Comparison of ENCODE assay signal across 36 cellular contexts in the genomic region with DNA sequence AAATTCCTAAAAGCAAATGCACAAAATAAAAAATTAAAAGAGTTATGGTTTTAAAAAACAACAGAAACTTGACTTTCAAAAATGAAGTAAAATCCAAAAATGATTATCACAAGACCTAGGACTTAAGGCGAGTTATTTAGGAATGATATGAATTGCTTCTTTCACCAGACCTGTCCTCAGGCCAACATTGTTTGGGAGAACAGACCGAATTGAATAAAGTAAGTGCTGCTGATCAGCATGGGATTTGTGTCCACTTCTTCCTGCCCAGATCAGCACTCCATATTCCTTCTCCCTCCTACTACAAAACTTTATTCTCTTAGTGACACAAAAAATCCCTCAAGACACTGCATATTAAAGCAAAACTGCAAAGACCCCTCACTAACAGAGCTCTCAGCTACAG.
"Had no signal": no experiment of that assay in that cellular context is flagged by ENCODE, and none has a peak within 500 bp of the region (broad histone marks: within the 10 kb centered on the region; RNA-seq: fewer than 3 reads in every experiment).

No MANE protein-coding gene starts in this region.

- H3K9me3 ChIP-seq: adrenal gland, body of pancreas, esophagus squamous epithelium had no signal

- H3K4me1 Mint-ChIP-seq: activated naive CD8-positive, alpha-beta T cell treated with anti-CD3 and anti-CD28 coated beads for 36 hours; activated naive CD8-positive, alpha-beta T cell treated with anti-CD3 and anti-CD28 coated beads, Interleukin-2, amount 50 U/mL, for 24 hours had no signal

- H3K4me3 Mint-ChIP-seq: activated B cell treated with CpG ODN at 0.5 μM for 24 hours; activated CD8-positive, alpha-beta memory T cell treated with anti-CD3 and anti-CD28 coated beads, Interleukin-2, amount 10 ng/mL, durations not matched to agents 7 days and 5 days; activated CD8-positive, alpha-beta T cell treated with anti-CD3 and anti-CD28 coated beads, Interleukin-2, amount 10 ng/mL, durations not matched to agents 7 days and 5 days; activated naive CD4-positive, alpha-beta T cell treated with anti-CD3 and anti-CD28 coated beads for 36 hours; activated naive CD4-positive, alpha-beta T cell treated with anti-CD3 and anti-CD28 coated beads, Interleukin-2, amount 50 U/mL, for 24 hours; activated naive CD8-positive, alpha-beta T cell treated with anti-CD3 and anti-CD28 coated beads for 36 hours; activated naive CD8-positive, alpha-beta T cell treated with anti-CD3 and anti-CD28 coated beads, Interleukin-2, amount 50 U/mL, for 24 hours; activated T-helper 1 cell treated with anti-CD3 and anti-CD28 coated beads, Interleukin-12 subunit alpha, Interleukin-12 subunit beta, Interleukin-2, Interleukin-4 antibody, amounts not matched to agents 30 ng/mL and 10 ng/mL and 1 ng/mL, durations not matched to agents 14 hours and 24 hours and 36 hours; effector memory CD8-positive, alpha-beta T cell; T-helper 17 cell; T-helper 2 cell treated with Interferon-gamma antibody and Interleukin-4, amounts not matched to agents 5 μg/mL and 100 μg/mL, for 36 hours had no signal

- H3K27me3 Mint-ChIP-seq: activated B cell treated with CpG ODN at 0.5 μM for 24 hours; activated CD8-positive, alpha-beta memory T cell treated with anti-CD3 and anti-CD28 coated beads, Interleukin-2, amount 10 ng/mL, durations not matched to agents 7 days and 5 days; activated naive CD4-positive, alpha-beta T cell treated with anti-CD3 and anti-CD28 coated beads, Interleukin-2, amount 50 U/mL, for 24 hours; activated naive CD8-positive, alpha-beta T cell treated with anti-CD3 and anti-CD28 coated beads for 36 hours; activated naive CD8-positive, alpha-beta T cell treated with anti-CD3 and anti-CD28 coated beads, Interleukin-2, amount 50 U/mL, for 24 hours; effector memory CD8-positive, alpha-beta T cell; T-helper 17 cell had no signal

- H3K27me3 ChIP-seq: adrenal gland, body of pancreas, esophagus squamous epithelium had no signal

- H3K27ac Mint-ChIP-seq: activated B cell treated with CpG ODN at 0.5 μM for 24 hours; activated CD8-positive, alpha-beta memory T cell treated with anti-CD3 and anti-CD28 coated beads, Interleukin-2, amount 10 ng/mL, durations not matched to agents 7 days and 5 days; activated CD8-positive, alpha-beta T cell treated with anti-CD3 and anti-CD28 coated beads, Interleukin-2, amount 10 ng/mL, durations not matched to agents 7 days and 5 days; activated naive CD4-positive, alpha-beta T cell treated with anti-CD3 and anti-CD28 coated beads for 36 hours; activated naive CD4-positive, alpha-beta T cell treated with anti-CD3 and anti-CD28 coated beads, Interleukin-2, amount 50 U/mL, for 24 hours; activated naive CD8-positive, alpha-beta T cell treated with anti-CD3 and anti-CD28 coated beads for 36 hours; activated naive CD8-positive, alpha-beta T cell treated with anti-CD3 and anti-CD28 coated beads, Interleukin-2, amount 50 U/mL, for 24 hours; activated T-helper 1 cell treated with anti-CD3 and anti-CD28 coated beads, Interleukin-12 subunit alpha, Interleukin-12 subunit beta, Interleukin-2, Interleukin-4 antibody, amounts not matched to agents 30 ng/mL and 10 ng/mL and 1 ng/mL, durations not matched to agents 14 hours and 24 hours and 36 hours; activated T-helper 2 cell treated with anti-CD3 and anti-CD28 coated beads, Interferon-gamma antibody, Interleukin-2, Interleukin-4, amounts not matched to agents 10 μg/mL and 5 μg/mL and 100 μg/mL, durations not matched to agents 14 hours and 24 hours and 36 hours; effector memory CD8-positive, alpha-beta T cell; T-helper 17 cell; T-helper 2 cell treated with Interferon-gamma antibody and Interleukin-4, amounts not matched to agents 5 μg/mL and 100 μg/mL, for 36 hours had no signal

- H3K4me1 ChIP-seq: esophagus squamous epithelium had no signal

- DNase-seq: activated B cell treated with CpG ODN at 0.5 μM for 24 hours; activated CD4-positive, alpha-beta T cell treated with anti-CD3 and anti-CD28 coated beads for 48 hours; activated CD4-positive, alpha-beta T cell treated with anti-CD3 and anti-CD28 coated beads, Interleukin-2, amount 50 U/mL, for 1 hour; activated CD4-positive, alpha-beta T cell treated with anti-CD3 and anti-CD28 coated beads, Interleukin-2, amount 50 U/mL, for 48 hours; activated CD8-positive, alpha-beta memory T cell treated with anti-CD3 and anti-CD28 coated beads, Interleukin-2, amount 10 ng/mL, durations not matched to agents 7 days and 5 days; activated CD8-positive, alpha-beta memory T cell treated with anti-CD3 and anti-CD28 coated beads, Interleukin-2, amount 50 U/mL, for 4 hours; activated CD8-positive, alpha-beta T cell treated with anti-CD3 and anti-CD28 coated beads, Interleukin-2, amount 10 ng/mL, durations not matched to agents 7 days and 5 days; activated effector memory CD4-positive, alpha-beta T cell treated with anti-CD3 and anti-CD28 coated beads, Interleukin-2, amount 50 U/mL, for 16 hours; activated naive CD4-positive, alpha-beta T cell treated with anti-CD3 and anti-CD28 coated beads for 36 hours; activated naive CD8-positive, alpha-beta T cell treated with anti-CD3 and anti-CD28 coated beads for 36 hours; activated naive CD8-positive, alpha-beta T cell treated with anti-CD3 and anti-CD28 coated beads, Interleukin-2, amount 50 U/mL, for 24 hours; activated T-cell treated with anti-CD3 and anti-CD28 coated beads, Interleukin-2, amount 50 U/mL, for 1 hour; activated T-cell treated with anti-CD3 and anti-CD28 coated beads, Interleukin-2, amount 50 U/mL, for 48 hours; adrenal gland; amygdala; aorta; body of pancreas; caudate nucleus; cortex of kidney; dermis blood vessel endothelial cell; effector CD4-positive, alpha-beta T cell; effector memory CD8-positive, alpha-beta T cell; erythroblast; esophagus squamous epithelium; head of caudate nucleus; T-helper 1 cell; T-helper 17 cell; T1000; WERI-Rb-1 had no signal

- H3K4me3 ChIP-seq: adrenal gland, body of pancreas, esophagus squamous epithelium had no signal

- FAIRE-seq: colon, frontal cortex had no signal

- H3K27ac ChIP-seq: adrenal gland, body of pancreas, esophagus squamous epithelium, WERI-Rb-1 had no signal

- H3K9me3 Mint-ChIP-seq: activated B cell treated with CpG ODN at 0.5 μM for 24 hours; activated naive CD4-positive, alpha-beta T cell treated with anti-CD3 and anti-CD28 coated beads for 36 hours; activated naive CD4-positive, alpha-beta T cell treated with anti-CD3 and anti-CD28 coated beads, Interleukin-2, amount 50 U/mL, for 24 hours; activated naive CD8-positive, alpha-beta T cell treated with anti-CD3 and anti-CD28 coated beads for 36 hours; activated naive CD8-positive, alpha-beta T cell treated with anti-CD3 and anti-CD28 coated beads, Interleukin-2, amount 50 U/mL, for 24 hours; activated T-helper 1 cell treated with anti-CD3 and anti-CD28 coated beads, Interleukin-12 subunit alpha, Interleukin-12 subunit beta, Interleukin-2, Interleukin-4 antibody, amounts not matched to agents 30 ng/mL and 10 ng/mL and 1 ng/mL, durations not matched to agents 14 hours and 24 hours and 36 hours; activated T-helper 2 cell treated with anti-CD3 and anti-CD28 coated beads, Interferon-gamma antibody, Interleukin-2, Interleukin-4, amounts not matched to agents 10 μg/mL and 5 μg/mL and 100 μg/mL, durations not matched to agents 14 hours and 24 hours and 36 hours; effector memory CD8-positive, alpha-beta T cell; T-helper 2 cell treated with Interferon-gamma antibody and Interleukin-4, amounts not matched to agents 5 μg/mL and 100 μg/mL, for 36 hours had no signal

- ATAC-seq: activated CD4-positive, CD25-positive, alpha-beta regulatory T cell treated with anti-CD3 and anti-CD28 coated beads, Interleukin-2, amount 50 U/mL, for 24 hours; activated CD8-positive, alpha-beta memory T cell treated with anti-CD3 and anti-CD28 coated beads, Interleukin-2, amount 10 ng/mL, durations not matched to agents 7 days and 5 days; activated CD8-positive, alpha-beta T cell treated with anti-CD3 and anti-CD28 coated beads, Interleukin-2, amount 10 ng/mL, durations not matched to agents 7 days and 5 days; activated naive CD8-positive, alpha-beta T cell treated with anti-CD3 and anti-CD28 coated beads, Interleukin-2, amount 50 U/mL, for 24 hours; body of pancreas; effector memory CD8-positive, alpha-beta T cell; T-helper 17 cell had no signal
